Comparison of ENCODE assay signal across 9 cellular contexts in the genomic region with DNA sequence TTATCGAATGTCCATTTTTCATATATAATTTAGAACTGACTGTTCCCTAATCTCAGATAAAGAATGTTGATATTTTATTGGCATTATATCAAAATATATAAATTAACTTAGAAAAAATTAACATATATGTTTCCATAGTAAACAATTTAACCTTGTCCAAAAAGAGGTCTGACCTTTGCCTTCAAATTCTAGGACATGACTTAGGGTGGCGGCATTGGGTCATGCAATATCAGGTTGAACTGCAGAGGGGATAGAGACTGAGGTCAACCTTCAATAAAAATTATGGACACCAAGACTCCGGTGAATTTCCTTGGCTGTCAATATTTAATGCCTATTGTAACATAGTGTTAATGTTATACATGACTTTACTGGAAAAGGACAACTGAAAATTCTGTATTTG.
"Had no signal": no experiment of that assay in that cellular context is flagged by ENCODE, and none has a peak within 500 bp of the region (broad histone marks: within the 10 kb centered on the region; RNA-seq: fewer than 3 reads in every experiment).

No MANE protein-coding gene starts in this region.

- FAIRE-seq: K562 had no signal

- H3K36me3 ChIP-seq: HAP-1 had no signal

- H3K9ac ChIP-seq: GM23248 had no signal

- H3K9me3 ChIP-seq: HAP-1 had no signal

- H2AFZ ChIP-seq: GM23248 had no signal

- H3K4me1 ChIP-seq: HAP-1 had no signal

- H3K27ac ChIP-seq: GM23248, HL-60 had no signal

- ATAC-seq: HCT116, K562 had no signal

- DNase-seq: GM23248, GOT3, H7, HFFc6, IMR-90 had no signal

- H3K4me3 ChIP-seq: GM23248, HAP-1, K562 had no signal
